Comparison of ENCODE assay signal across 10 cellular contexts in the genomic region with DNA sequence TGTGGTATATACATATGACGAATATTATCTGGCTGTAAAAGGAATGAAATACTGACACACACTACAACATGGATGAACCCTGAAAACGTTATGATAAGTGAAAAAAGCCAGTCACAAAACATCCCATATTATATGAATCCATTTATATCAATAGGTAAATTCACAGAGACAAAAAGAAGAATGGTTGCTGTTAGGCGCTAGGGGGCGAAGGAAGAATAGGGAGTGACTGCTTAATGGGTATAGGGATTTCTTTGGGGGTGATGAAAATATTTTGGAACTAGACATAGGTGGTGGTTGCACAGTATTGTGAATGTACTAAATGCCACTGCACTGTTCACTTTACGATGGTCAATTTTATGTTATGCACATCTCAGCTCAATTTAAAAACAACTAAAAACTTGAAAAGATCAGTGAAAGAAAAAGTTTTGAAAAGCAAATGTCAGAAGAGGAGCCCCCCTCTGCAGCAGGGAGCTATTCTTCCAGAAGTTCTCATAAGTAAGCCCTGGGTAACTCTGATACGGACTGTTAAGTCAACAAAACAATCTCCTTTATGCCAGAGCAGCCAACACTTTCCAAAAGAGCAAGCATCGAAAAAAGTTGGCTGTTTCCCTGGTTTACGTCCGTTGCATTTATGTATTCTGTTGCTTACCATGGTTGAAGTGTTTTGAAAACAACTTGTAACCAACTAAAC.
DNase-seq lines count a peak whose midpoint lies in the region; ATAC-seq and TF ChIP-seq lines count a peak whose summit lies in the region.
"Had no signal": no experiment of that assay in that cellular context is flagged by ENCODE, and none has a peak within 500 bp of the region (broad histone marks: within the 10 kb centered on the region; RNA-seq: fewer than 3 reads in every experiment).

No MANE protein-coding gene starts in this region.

- H3K27ac Mint-ChIP-seq in activated naive CD4-positive, alpha-beta T cell treated with anti-CD3 and anti-CD28 coated beads, Interleukin-2, amount 10 ng/mL, durations not matched to agents 7 days and 5 days, result peak overlapping the region; percentile 92
- peak overlapping the region; percentile 77 to 85 for H3K27ac Mint-ChIP-seq in activated naive CD4-positive, alpha-beta T cell treated with anti-CD3 and anti-CD28 coated beads, Interleukin-2, amount 50 U/mL, for 72 hours

- H3K4me3 ChIP-seq in lower lobe of right lung, result no peak overlapping the region
- H3K4me3 ChIP-seq in urinary bladder (ENCODE audit: low read depth, low read length), result no peak overlapping the region
- H3K4me3 ChIP-seq: prostate gland had no signal

- no peak for DNase-seq in activated naive CD4-positive, alpha-beta T cell treated with anti-CD3 and anti-CD28 coated beads, Interleukin-2, amount 10 ng/mL, durations not matched to agents 7 days and 5 days
- no peak for DNase-seq in activated naive CD4-positive, alpha-beta T cell (lab: John Stamatoyannopoulos, UW)
- no peak for DNase-seq in activated naive CD4-positive, alpha-beta T cell treated with anti-CD3 and anti-CD28 coated beads, Interleukin-2, amount 50 U/mL, for 72 hours (ENCODE audit: low spot score in 2 of 2)
- no peak for DNase-seq in lower lobe of right lung
- DNase-seq in GM19238 (ENCODE audit: insufficient read length, low spot score), result no peak
- DNase-seq in substantia nigra (lab: John Stamatoyannopoulos, UW), result no peak
- DNase-seq: T1000 had no signal

- WGBS in urinary bladder, result 44% methylated on average over 9 of the region's 9 CpGs

- no peak for TF ChIP-seq CTCF in lower lobe of right lung (IDR thresholded peaks at IDR 0.05)

- peak overlapping the region; percentile 67 for H3K27ac ChIP-seq in lower lobe of right lung
- H3K27ac ChIP-seq in urinary bladder (ENCODE audit: low read depth), result peak overlapping the region; percentile 38
- H3K27ac ChIP-seq in substantia nigra (ENCODE audit: low read depth, low read length, poor library complexity, severe bottlenecking), result no peak overlapping the region
- H3K27ac ChIP-seq: prostate gland had no signal

- no peaks in the 10 kb centered on the region for H3K9me3 ChIP-seq in lower lobe of right lung
- H3K9me3 ChIP-seq: prostate gland had no signal

- H3K27me3 ChIP-seq in lower lobe of right lung (ENCODE audit: low read depth), result no peaks in the 10 kb centered on the region

- peak overlapping the region; percentile 52 for H3K4me3 Mint-ChIP-seq in activated naive CD4-positive, alpha-beta T cell treated with anti-CD3 and anti-CD28 coated beads, Interleukin-2, amount 10 ng/mL, durations not matched to agents 7 days and 5 days

- H3K9me3 Mint-ChIP-seq in activated naive CD4-positive, alpha-beta T cell treated with anti-CD3 and anti-CD28 coated beads, Interleukin-2, amount 10 ng/mL, durations not matched to agents 7 days and 5 days, result peaks cover 2% of the 10 kb centered on the region
- peaks cover 0 to 3% of the 10 kb centered on the region in 2 donors for H3K9me3 Mint-ChIP-seq in activated naive CD4-positive, alpha-beta T cell treated with anti-CD3 and anti-CD28 coated beads, Interleukin-2, amount 50 U/mL, for 72 hours

- H3K36me3 Mint-ChIP-seq in activated naive CD4-positive, alpha-beta T cell treated with anti-CD3 and anti-CD28 coated beads, Interleukin-2, amount 10 ng/mL, durations not matched to agents 7 days and 5 days, result peaks cover 2% of the 10 kb centered on the region
- H3K36me3 Mint-ChIP-seq in activated naive CD4-positive, alpha-beta T cell treated with anti-CD3 and anti-CD28 coated beads, Interleukin-2, amount 50 U/mL, for 72 hours, result peaks cover 4 to 6% of the 10 kb centered on the region in 2 donors

- H3K36me3 ChIP-seq in lower lobe of right lung (no peaks in the 10 kb centered on the region), urinary bladder (ENCODE audit: insufficient read depth) (no peaks in the 10 kb centered on the region)
- H3K36me3 ChIP-seq: prostate gland had no signal

- intact Hi-C loops in lower lobe of right lung (cut with DNase I), result no loop called here

- no peaks in the 10 kb centered on the region for H3K4me1 ChIP-seq in lower lobe of right lung
- H3K4me1 ChIP-seq in urinary bladder (ENCODE audit: insufficient read depth), result no peaks in the 10 kb centered on the region
- H3K4me1 ChIP-seq: prostate gland had no signal

- no peaks in the 10 kb centered on the region for H3K27me3 Mint-ChIP-seq in activated naive CD4-positive, alpha-beta T cell treated with anti-CD3 and anti-CD28 coated beads, Interleukin-2, amount 10 ng/mL, durations not matched to agents 7 days and 5 days

- CTCF ChIA-PET in activated naive CD4-positive, alpha-beta T cell treated with anti-CD3 and anti-CD28 coated beads, Interleukin-2, amount 10 ng/mL, durations not matched to agents 7 days and 5 days (lab: Charles Lee), result interaction anchor here (1.1 to 3.5 kb wide), 4 partner anchors 8 to 527 kb away, joined by 3 to 13 read pairs (median 5); no protein-coding TSS in a partner anchor

- no peak for ATAC-seq in activated naive CD4-positive, alpha-beta T cell treated with anti-CD3 and anti-CD28 coated beads, Interleukin-2, amount 50 U/mL, for 72 hours
- ATAC-seq in lower lobe of right lung (no peak), HG02973 (IDR thresholded peaks at IDR 0.05; ENCODE audit: unreplicated experiment) (no peak)

- H3K4me1 Mint-ChIP-seq in activated naive CD4-positive, alpha-beta T cell treated with anti-CD3 and anti-CD28 coated beads, Interleukin-2, amount 10 ng/mL, durations not matched to agents 7 days and 5 days, result peaks cover 28% of the 10 kb centered on the region
